23 cellular contexts compared by ENCODE assay signal in genomic region chr11:10587995-10588394, GRCh38. TPM values are rescaled to one million over a fixed set of nuclear protein-coding genes. Genes with fewer than 3 reads are reported as not detected.
"Had no signal": no experiment of that assay in that cellular context is flagged by ENCODE, and none has a peak within 500 bp of the region (broad histone marks: within the 10 kb centered on the region; RNA-seq: fewer than 3 reads in every experiment).

No MANE protein-coding gene starts in this region.

- H3K4me3 ChIP-seq: colonic mucosa, left ventricle myocardium inferior had no signal

- H3K4me3 Mint-ChIP-seq: activated T-cell treated with anti-CD3 and anti-CD28 coated beads, Interleukin-2, amount 50 U/mL, for 24 hours; activated T-helper 17 cell treated with anti-CD3 and anti-CD28 coated beads, Interleukin-2, amount 50 U/mL, for 72 hours; central memory CD8-positive, alpha-beta T cell; nephron progenitor cell had no signal

- H3K9me3 Mint-ChIP-seq: activated naive CD4-positive, alpha-beta T cell treated with anti-CD3 and anti-CD28 coated beads, Interleukin-2, amount 50 U/mL, for 72 hours; activated T-cell treated with anti-CD3 and anti-CD28 coated beads, Interleukin-2, amount 50 U/mL, for 24 hours; activated T-helper 17 cell treated with anti-CD3 and anti-CD28 coated beads, Interleukin-2, amount 50 U/mL, for 72 hours; central memory CD8-positive, alpha-beta T cell; nephron progenitor cell had no signal

- H3K4me1 ChIP-seq: colonic mucosa had no signal

- H3K9me3 ChIP-seq: colonic mucosa, left ventricle myocardium inferior had no signal

- H3K36me3 ChIP-seq: colonic mucosa, left ventricle myocardium inferior, WERI-Rb-1 had no signal

- H3K4me1 Mint-ChIP-seq: activated T-helper 17 cell treated with anti-CD3 and anti-CD28 coated beads, Interleukin-2, amount 50 U/mL, for 72 hours; central memory CD8-positive, alpha-beta T cell had no signal

- H3K27ac ChIP-seq: colonic mucosa, left ventricle myocardium inferior, WERI-Rb-1 had no signal

- H3K27me3 ChIP-seq: colonic mucosa had no signal

- FAIRE-seq: astrocyte, frontal cortex, TTC549 had no signal

- ATAC-seq: activated naive CD4-positive, alpha-beta T cell treated with anti-CD3 and anti-CD28 coated beads, Interleukin-2, amount 50 U/mL, for 72 hours; activated T-helper 17 cell treated with anti-CD3 and anti-CD28 coated beads, Interleukin-2, amount 50 U/mL, for 72 hours had no signal

- H3K27ac Mint-ChIP-seq: activated naive CD4-positive, alpha-beta T cell treated with anti-CD3 and anti-CD28 coated beads, Interleukin-2, amount 50 U/mL, for 72 hours; activated T-cell treated with anti-CD3 and anti-CD28 coated beads, Interleukin-2, amount 50 U/mL, for 24 hours; activated T-helper 17 cell treated with anti-CD3 and anti-CD28 coated beads, Interleukin-2, amount 50 U/mL, for 72 hours; nephron progenitor cell had no signal

- DNase-seq: activated CD4-positive, alpha-beta T cell treated with anti-CD3 and anti-CD28 coated beads, Interleukin-2, amount 50 U/mL, for 1 hour; activated CD4-positive, CD25-positive, alpha-beta regulatory T cell treated with anti-CD3 and anti-CD28 coated beads, Interleukin-2, amount 50 U/mL, for 72 hours; activated CD8-positive, alpha-beta memory T cell treated with anti-CD3 and anti-CD28 coated beads for 24 hours; activated CD8-positive, alpha-beta memory T cell treated with anti-CD3 and anti-CD28 coated beads, Interleukin-2, amount 50 U/mL, for 4 hours; activated T-cell treated with anti-CD3 and anti-CD28 coated beads, Interleukin-2, amount 50 U/mL, for 24 hours; colonic mucosa; erythroblast; hippocampal formation; left ventricle myocardium inferior; mammary epithelial cell; nephron progenitor cell; posterior cingulate gyrus; stimulated activated CD4-positive, alpha-beta T cell treated with anti-CD3 and anti-CD28 coated beads, Interleukin-4, amount 100 ng/mL, for 24 hours; stimulated activated naive CD4-positive, alpha-beta T cell treated with Interleukin-2 at 50 U/mL for 16 hours; T-helper 1 cell; WERI-Rb-1 had no signal

- H3K36me3 Mint-ChIP-seq: activated naive CD4-positive, alpha-beta T cell treated with anti-CD3 and anti-CD28 coated beads, Interleukin-2, amount 50 U/mL, for 72 hours had no signal

RNA-seq across cellular contexts. Expression of gene LYVE1, which starts 19.5 kb away (rescaled TPM):
- total RNA-seq: activated naive CD4-positive, alpha-beta T cell treated with anti-CD3 and anti-CD28 coated beads, Interleukin-2, amount 50 U/mL, for 72 hours; activated T-helper 17 cell treated with anti-CD3 and anti-CD28 coated beads, Interleukin-2, amount 50 U/mL, for 72 hours; mammary epithelial cell; myocyte had no signal
- polyA plus RNA-seq: mammary epithelial cell had no signal
